Comparison of ENCODE assay signal across 15 cellular contexts in genomic region chr22:19059481-19060278, GRCh38.
A peak's percentile ranks its signal among the peaks of the same experiment; 100 is the strongest.
DNase-seq lines count a peak whose midpoint lies in the region; ATAC-seq, FAIRE-seq and TF ChIP-seq lines count a peak whose summit lies in the region.
"Had no signal": no experiment of that assay in that cellular context is flagged by ENCODE, and none has a peak within 500 bp of the region (broad histone marks: within the 10 kb centered on the region; RNA-seq: fewer than 3 reads in every experiment).

No MANE protein-coding gene starts in this region.

- H4K20me1 ChIP-seq in astrocyte (ENCODE audit: insufficient read depth, low read length), result peaks cover 72% of the 10 kb centered on the region
- H4K20me1 ChIP-seq in OCI-LY7 (ENCODE audit: insufficient read depth, low read length), result no peaks in the 10 kb centered on the region

- no peaks in the 10 kb centered on the region for H3K9me3 ChIP-seq in A549
- no peaks in the 10 kb centered on the region for H3K9me3 ChIP-seq in astrocyte (ENCODE audit: insufficient read depth, low read depth, low read length)
- H3K9me3 ChIP-seq in OCI-LY7 (ENCODE audit: low read length), result no peaks in the 10 kb centered on the region

- H3K4me3 Mint-ChIP-seq in CD14-positive monocyte (no peak overlapping the region), astrocyte (ENCODE audit: unreplicated experiment) (no peak overlapping the region)
- no peak overlapping the region for H3K4me3 Mint-ChIP-seq in naive thymus-derived CD8-positive, alpha-beta T cell

- TF ChIP-seq CTCF in A549 (IDR thresholded peaks at IDR 0.05) (no peak), CD14-positive monocyte (IDR thresholded peaks at IDR 0.05) (no peak), astrocyte (IDR thresholded peaks at IDR 0.05; ENCODE audit: insufficient read depth, low read depth, low read length) (no peak), OCI-LY7 (conservative IDR thresholded peaks at IDR 0.05; ENCODE audit: low read length) (no peak)

- no peak for ATAC-seq in A549
- ATAC-seq in naive thymus-derived CD8-positive, alpha-beta T cell, result no peak

- peak overlapping the region; percentile 32; the same call in 1 of the 3 replicates for H3K4me2 ChIP-seq in A549
- no peak overlapping the region for H3K4me2 ChIP-seq in astrocyte (ENCODE audit: low read length)
- H3K4me2 ChIP-seq in OCI-LY7 (ENCODE audit: low read length), result no peak overlapping the region

- H3K9me2 ChIP-seq in OCI-LY7 (ENCODE audit: insufficient read depth, low read length), result no peaks in the 10 kb centered on the region

- FAIRE-seq in A549 (lab: Jason Lieb, UNC) (no peak), astrocyte (lab: Jason Lieb, UNC) (no peak)
- FAIRE-seq: endometrium had no signal

- CTCF ChIA-PET in A549 (lab: Yijun Ruan, JAX) (interaction anchor here (1.6 kb wide), 1 partner anchor 16 kb away, joined by 4 read pairs; no protein-coding TSS in a partner anchor), OCI-LY7 (lab: Charles Lee; ENCODE audit: unreplicated experiment) (no interaction called here)

- H3K9me3 Mint-ChIP-seq in CD14-positive monocyte, result peaks cover 0 to 1% (median 0%) of the 10 kb centered on the region in 7 donors
- no peaks in the 10 kb centered on the region for H3K9me3 Mint-ChIP-seq in astrocyte (ENCODE audit: unreplicated experiment)
- H3K9me3 Mint-ChIP-seq in naive thymus-derived CD8-positive, alpha-beta T cell, result no peaks in the 10 kb centered on the region

- H3K27ac Mint-ChIP-seq in CD14-positive monocyte (peak overlapping the region in 5 of 7 donors; percentile 51 to 83 (median 71)), astrocyte (ENCODE audit: unreplicated experiment) (peak overlapping the region; percentile 26)
- peak overlapping the region in 6 of 10 donors; percentile 3 to 89 (median 55) for H3K27ac Mint-ChIP-seq in naive thymus-derived CD8-positive, alpha-beta T cell

- BruUV-seq in OCI-LY7 (replicated peaks; lab: Mats Ljungman, UMichigan), result no TSS peak

- TF ChIP-seq POLR2A in A549 (IDR thresholded peaks at IDR 0.05; ENCODE audit: low read length), result no peak

- H3K4me1 Mint-ChIP-seq in CD14-positive monocyte, result no peaks in the 10 kb centered on the region
- peaks cover 4% of the 10 kb centered on the region for H3K4me1 Mint-ChIP-seq in astrocyte (ENCODE audit: low read depth, unreplicated experiment)
- H3K4me1 Mint-ChIP-seq in naive thymus-derived CD8-positive, alpha-beta T cell, result peaks cover 0 to 27% (median 14%) of the 10 kb centered on the region in 4 donors

- POLR2A ChIA-PET in A549 (lab: Yijun Ruan, JAX) (no interaction called here), OCI-LY7 (lab: Charles Lee) (no interaction called here)
- POLR2A ChIA-PET in naive thymus-derived CD8-positive, alpha-beta T cell (lab: Charles Lee), result interaction anchor here (0.8 kb wide), 1 partner anchor 610 kb away, joined by 3 read pairs; no protein-coding TSS in a partner anchor

- peaks cover 10% of the 10 kb centered on the region for H3K36me3 ChIP-seq in astrocyte (ENCODE audit: insufficient read depth, low read length)
- peaks cover 53% of the 10 kb centered on the region; the same call in 1 of the 2 replicates for H3K36me3 ChIP-seq in OCI-LY7 (ENCODE audit: insufficient read depth, low read length)

- H3K27me3 Mint-ChIP-seq in CD14-positive monocyte (ENCODE audit: low read depth in 3 of 3) (peaks cover 0 to 2% (median 0%) of the 10 kb centered on the region in 3 donors), astrocyte (ENCODE audit: low read depth, unreplicated experiment) (no peaks in the 10 kb centered on the region)
- H3K27me3 Mint-ChIP-seq in naive thymus-derived CD8-positive, alpha-beta T cell, result no peaks in the 10 kb centered on the region

- TF ChIP-seq RAD21 in A549 (conservative IDR thresholded peaks at IDR 0.05 in 1 of 2, IDR thresholded peaks at IDR 0.05 in 1 of 2), result no peak

- 89% methylated on average over 12 of the region's 20 CpGs for WGBS in A549 (ENCODE audit: missing lambda C conversion rate)

- H3K36me3 Mint-ChIP-seq in CD14-positive monocyte, result peaks cover 82 to 94% of the 10 kb centered on the region in 2 donors
- H3K36me3 Mint-ChIP-seq in astrocyte (ENCODE audit: low read depth, unreplicated experiment), result peaks cover 26% of the 10 kb centered on the region
- peaks cover 0 to 87% (median 14%) of the 10 kb centered on the region in 3 donors for H3K36me3 Mint-ChIP-seq in naive thymus-derived CD8-positive, alpha-beta T cell

- H3K4me3 ChIP-seq in A549, result no peak overlapping the region
- no peak overlapping the region for H3K4me3 ChIP-seq in astrocyte (ENCODE audit: insufficient read depth, low read depth, low read length)
- H3K4me3 ChIP-seq in OCI-LY7 (ENCODE audit: low read depth, low read length, poor library complexity, severe bottlenecking), result no peak overlapping the region

- H2AFZ ChIP-seq in astrocyte (ENCODE audit: low read depth, low read length) (no peak overlapping the region), OCI-LY7 (ENCODE audit: low read length) (no peak overlapping the region)

- H3K9ac ChIP-seq in astrocyte (ENCODE audit: low read length), result no peak overlapping the region

- DNase-seq in A549 (ENCODE audit: low read depth in 1 of 2, low spot score in 1 of 2), result no peak
- DNase-seq in CD14-positive monocyte (ENCODE audit: low spot score), result no peak
- no peak for DNase-seq in astrocyte (ENCODE audit: low read depth)
- no peak for DNase-seq in naive thymus-derived CD8-positive, alpha-beta T cell
- no peak for DNase-seq in cerebellum (ENCODE audit: low spot score)
- no peak for DNase-seq in LoVo (ENCODE audit: low spot score)
- no peak for DNase-seq in OCI-LY7 (ENCODE audit: low spot score)
- DNase-seq: activated CD4-positive, CD25-positive, alpha-beta regulatory T cell treated with anti-CD3 and anti-CD28 coated beads, Interleukin-2, amount 50 U/mL, for 72 hours; activated T-cell treated with anti-CD3 and anti-CD28 coated beads, Interleukin-2, amount 50 U/mL, for 1 hour; GOT3; NCI-H1048; NCI-H524; occipital lobe; SIG-M5 had no signal

- intact Hi-C loops in CD14-positive monocyte (cut with micrococcal nuclease) (no loop called here), OCI-LY7 (cut with micrococcal nuclease; ENCODE audit: unreplicated experiment) (no loop called here)

- no peaks in the 10 kb centered on the region for H3K27me3 ChIP-seq in astrocyte (ENCODE audit: insufficient read depth, low read length)

- no peak for TF ChIP-seq EP300 in A549 (IDR thresholded peaks at IDR 0.05)

- H3K27ac ChIP-seq in A549, result peak overlapping the region in 1 of 2 experiments; percentile 47; a peak in 3 of 6 replicates
- no peak overlapping the region for H3K27ac ChIP-seq in astrocyte (ENCODE audit: low read depth, low read length)
- H3K27ac ChIP-seq in OCI-LY7 (ENCODE audit: low read depth, low read length, poor library complexity, severe bottlenecking), result no peak overlapping the region

- peaks cover 13% of the 10 kb centered on the region for H3K4me1 ChIP-seq in A549
- peaks cover 8% of the 10 kb centered on the region for H3K4me1 ChIP-seq in astrocyte (ENCODE audit: insufficient read depth, low read length)
- H3K4me1 ChIP-seq in OCI-LY7 (ENCODE audit: insufficient read depth, low read length, poor library complexity, severe bottlenecking), result no peaks in the 10 kb centered on the region

- H3K79me2 ChIP-seq in astrocyte (ENCODE audit: insufficient read depth, low read length) (no peaks in the 10 kb centered on the region), OCI-LY7 (ENCODE audit: insufficient read depth, low read depth, low read length) (no peaks in the 10 kb centered on the region)

TF ChIP-seq in A549, 52 proteins besides CTCF, POLR2A, EP300 and RAD21 (continues in another document):
- TF ChIP-seq E2F6 (IDR thresholded peaks at IDR 0.05; ENCODE audit: borderline replicate concordance, low read depth) (no peak), RFX5 (IDR thresholded peaks at IDR 0.05) (no peak), CBX8 (IDR thresholded peaks at IDR 0.05) (no peak), TFCP2L1 (CRISPR knock-in tag; IDR thresholded peaks at IDR 0.05) (no peak), ESRRA (IDR thresholded peaks at IDR 0.05; ENCODE audit: borderline replicate concordance, low read length) (no peak), KDM1A (IDR thresholded peaks at IDR 0.05; ENCODE audit: low read depth) (no peak), ZFP36 (IDR thresholded peaks at IDR 0.05; ENCODE audit: borderline replicate concordance, partially characterized antibody) (no peak), CHD2 (IDR thresholded peaks at IDR 0.05; ENCODE audit: low read length, partially characterized antibody) (no peak), MAZ (IDR thresholded peaks at IDR 0.05; ENCODE audit: borderline replicate concordance, low read depth, low read length) (no peak), RCOR1 (IDR thresholded peaks at IDR 0.05; ENCODE audit: low read depth, low read length) (no peak), KDM5A (IDR thresholded peaks at IDR 0.05) (no peak), HOXA7 (CRISPR knock-in tag; IDR thresholded peaks at IDR 0.05) (no peak), NR3C1 (IDR thresholded peaks at IDR 0.05) (no peak)
- TF ChIP-seq, protein P1, sequence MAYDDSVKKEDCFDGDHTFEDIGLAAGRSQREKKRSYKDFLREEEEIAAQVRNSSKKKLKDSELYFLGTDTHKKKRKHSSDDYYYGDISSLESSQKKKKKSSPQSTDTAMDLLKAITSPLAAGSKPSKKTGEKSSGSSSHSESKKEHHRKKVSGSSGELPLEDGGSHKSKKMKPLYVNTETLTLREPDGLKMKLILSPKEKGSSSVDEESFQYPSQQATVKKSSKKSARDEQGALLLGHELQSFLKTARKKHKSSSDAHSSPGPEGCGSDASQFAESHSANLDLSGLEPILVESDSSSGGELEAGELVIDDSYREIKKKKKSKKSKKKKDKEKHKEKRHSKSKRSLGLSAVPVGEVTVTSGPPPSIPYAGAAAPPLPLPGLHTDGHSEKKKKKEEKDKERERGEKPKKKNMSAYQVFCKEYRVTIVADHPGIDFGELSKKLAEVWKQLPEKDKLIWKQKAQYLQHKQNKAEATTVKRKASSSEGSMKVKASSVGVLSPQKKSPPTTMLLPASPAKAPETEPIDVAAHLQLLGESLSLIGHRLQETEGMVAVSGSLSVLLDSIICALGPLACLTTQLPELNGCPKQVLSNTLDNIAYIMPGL (CRISPR knock-in tag; IDR thresholded peaks at IDR 0.05; ENCODE audit: borderline replicate concordance), result no peak
- TF ChIP-seq, protein P2, sequence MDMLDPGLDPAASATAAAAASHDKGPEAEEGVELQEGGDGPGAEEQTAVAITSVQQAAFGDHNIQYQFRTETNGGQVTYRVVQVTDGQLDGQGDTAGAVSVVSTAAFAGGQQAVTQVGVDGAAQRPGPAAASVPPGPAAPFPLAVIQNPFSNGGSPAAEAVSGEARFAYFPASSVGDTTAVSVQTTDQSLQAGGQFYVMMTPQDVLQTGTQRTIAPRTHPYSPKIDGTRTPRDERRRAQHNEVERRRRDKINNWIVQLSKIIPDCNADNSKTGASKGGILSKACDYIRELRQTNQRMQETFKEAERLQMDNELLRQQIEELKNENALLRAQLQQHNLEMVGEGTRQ (IDR thresholded peaks at IDR 0.05), result no peak
